In genomic region chr17:76772842-76773521, GRCh38 we compare ENCODE assay signal across 8 cellular contexts. TPM values are rescaled to one million over a fixed set of nuclear protein-coding genes. Genes with fewer than 3 reads are reported as not detected.
A peak's percentile ranks its signal among the peaks of the same experiment; 100 is the strongest.
DNase-seq lines count a peak whose midpoint lies in the region; ATAC-seq and TF ChIP-seq lines count a peak whose summit lies in the region.

No MANE protein-coding gene starts in this region.

- H3K4me3 Mint-ChIP-seq in activated naive CD8-positive, alpha-beta T cell, result peak overlapping the region; percentile 75
- no peak overlapping the region for H3K4me3 Mint-ChIP-seq in stimulated activated memory B cell treated with anti-CD40 and anti-IgM and Interleukin-4, amounts not matched to agents 10 μg/mL and 1 μg/mL and 100 μg/mL, for 72 hours

- H3K36me3 ChIP-seq in SK-N-MC (ENCODE audit: insufficient read depth, low read length), result peaks cover 44% of the 10 kb centered on the region
- H3K36me3 ChIP-seq in left lung, result peaks cover 0 to 87% of the 10 kb centered on the region in 2 donors

- peaks cover 16% of the 10 kb centered on the region for H3K36me3 Mint-ChIP-seq in activated naive CD8-positive, alpha-beta T cell
- H3K36me3 Mint-ChIP-seq in stimulated activated memory B cell treated with anti-CD40 and anti-IgM and Interleukin-4, amounts not matched to agents 10 μg/mL and 1 μg/mL and 100 μg/mL, for 72 hours, result peaks cover 64% of the 10 kb centered on the region

- H3K27ac ChIP-seq in SK-N-MC, result peak overlapping the region; percentile 88
- peak overlapping the region; percentile 57 to 69 for H3K27ac ChIP-seq in left lung

- H3K9me3 ChIP-seq in SK-N-MC (ENCODE audit: low read depth, low read length), result no peaks in the 10 kb centered on the region
- no peaks in the 10 kb centered on the region for H3K9me3 ChIP-seq in left lung

- H3K9me3 Mint-ChIP-seq in activated naive CD8-positive, alpha-beta T cell (ENCODE audit: low read depth), result no peaks in the 10 kb centered on the region
- H3K9me3 Mint-ChIP-seq in stimulated activated memory B cell treated with anti-CD40 and anti-IgM and Interleukin-4, amounts not matched to agents 10 μg/mL and 1 μg/mL and 100 μg/mL, for 72 hours, result no peaks in the 10 kb centered on the region

- H3K9ac ChIP-seq in SK-N-MC (ENCODE audit: insufficient read length), result peak overlapping the region; percentile 25

- peak overlapping the region; percentile 95 for H3K27ac Mint-ChIP-seq in activated naive CD8-positive, alpha-beta T cell
- H3K27ac Mint-ChIP-seq in stimulated activated memory B cell treated with anti-CD40 and anti-IgM and Interleukin-4, amounts not matched to agents 10 μg/mL and 1 μg/mL and 100 μg/mL, for 72 hours, result no peak overlapping the region

- intact Hi-C loops in left lung (cut with DNase I), result no loop called here

- H3K27me3 Mint-ChIP-seq in activated naive CD8-positive, alpha-beta T cell, result no peaks in the 10 kb centered on the region
- H3K27me3 Mint-ChIP-seq in stimulated activated memory B cell treated with anti-CD40 and anti-IgM and Interleukin-4, amounts not matched to agents 10 μg/mL and 1 μg/mL and 100 μg/mL, for 72 hours, result no peaks in the 10 kb centered on the region

- peaks cover 0 to 14% of the 10 kb centered on the region in 2 donors for H3K4me1 ChIP-seq in left lung

- H3K27me3 ChIP-seq in left lung, result no peaks in the 10 kb centered on the region

- peaks cover 24% of the 10 kb centered on the region for H3K4me1 Mint-ChIP-seq in activated naive CD8-positive, alpha-beta T cell (ENCODE audit: low read depth)
- no peaks in the 10 kb centered on the region for H3K4me1 Mint-ChIP-seq in stimulated activated memory B cell treated with anti-CD40 and anti-IgM and Interleukin-4, amounts not matched to agents 10 μg/mL and 1 μg/mL and 100 μg/mL, for 72 hours

- TF ChIP-seq CTCF in left lung (IDR thresholded peaks at IDR 0.05), result no peak

- DNase-seq in HCEC 1CT (peak; percentile 88), SK-N-MC (ENCODE audit: low read depth, low spot score) (peak; percentile 50), left lung (peak in 1 of 2 donors; percentile 42), stromal cell of bone marrow (ENCODE audit: low read depth) (peak; percentile 79), globus pallidus (ENCODE audit: low spot score) (no peak), GM19238 (ENCODE audit: insufficient read length, low spot score) (no peak)

- ATAC-seq in left lung, result peak; percentile 85
- no peak for ATAC-seq in stimulated activated memory B cell treated with anti-CD40 and anti-IgM and Interleukin-4, amounts not matched to agents 10 μg/mL and 1 μg/mL and 100 μg/mL, for 72 hours

- H3K4me3 ChIP-seq in SK-N-MC (peak overlapping the region; percentile 39; the same call in 1 of the 2 replicates), left lung (no peak overlapping the region)

RNA-seq across cellular contexts. Expression of gene MFSD11, which starts 35.1 kb away (rescaled TPM):
- 10 to 100 TPM; 23.6 to 38.2 TPM for total RNA-seq in left lung

RNA-seq across cellular contexts. Expression of gene SRSF2, which starts 35.9 kb away (rescaled TPM):
- total RNA-seq in left lung, result 100 to 1,000 TPM; 114 to 174 TPM

RNA-seq across cellular contexts. Expression of gene METTL23, which starts 46.3 kb away (rescaled TPM):
- 10 to 100 TPM; 30.6 to 33.5 TPM for total RNA-seq in left lung

RNA-seq across cellular contexts. Expression of gene JMJD6, which starts 46.6 kb away (rescaled TPM):
- total RNA-seq in left lung, result 10 to 100 TPM; 23.5 to 35.9 TPM

Comparison
In these comparisons a context has a peak if more than half of its experiments do, and no peak if none do; other contexts are left out.
1. DNase-seq: peak in HCEC 1CT (single experiment), SK-N-MC (single experiment) and stromal cell of bone marrow (single experiment); none in globus pallidus (single experiment) and GM19238 (single experiment).